ENCODE assay signal across 9 cellular contexts in genomic region chr9:127904888-127905728, GRCh38. TPM values are rescaled to one million over a fixed set of nuclear protein-coding genes. Genes with fewer than 3 reads are reported as not detected.
DNase-seq lines count a peak whose midpoint lies in the region; ATAC-seq, FAIRE-seq and TF ChIP-seq lines count a peak whose summit lies in the region.
"Had no signal": no experiment of that assay in that cellular context is flagged by ENCODE, and none has a peak within 500 bp of the region (broad histone marks: within the 10 kb centered on the region; RNA-seq: fewer than 3 reads in every experiment).

No MANE protein-coding gene starts in this region.

- TF ChIP-seq CTCF in WTC11 (IDR thresholded peaks at IDR 0.05), result no peak

- no peak overlapping the region for H3K4me3 ChIP-seq in trophoblast cell (ENCODE audit: low read depth, low read length)

- H3K27me3 ChIP-seq in trophoblast cell (ENCODE audit: insufficient read depth, low read length), result no peaks in the 10 kb centered on the region

- no peaks in the 10 kb centered on the region for H3K36me3 Mint-ChIP-seq in WTC11

- no CpG with 5 or more reads among the region's 7 CpGs for WGBS in trophoblast cell (ENCODE audit: extremely low coverage, insufficient coverage, insufficient read length)

- no peaks in the 10 kb centered on the region for H3K36me3 ChIP-seq in trophoblast cell (ENCODE audit: control insufficient read depth in 1 of 2, insufficient read depth in 2 of 2, low read length in 2 of 2)

- POLR2A ChIA-PET in WTC11 (lab: Charles Lee), result interaction anchor here (0.5 kb wide), 1 partner anchor 208 kb away, joined by 3 read pairs; no protein-coding TSS in a partner anchor

- peaks cover 9 to 13% of the 10 kb centered on the region in 2 experiments for H3K4me1 ChIP-seq in trophoblast cell (ENCODE audit: control insufficient read depth in 1 of 2, insufficient read depth in 2 of 2, low read length in 2 of 2)

- TF ChIP-seq POLR2A in GM12892 (IDR thresholded peaks at IDR 0.05; ENCODE audit: low read depth, low read length), result peak; percentile 23; the same call in 1 of the 2 replicates

- peaks cover 31% of the 10 kb centered on the region for H3K4me1 Mint-ChIP-seq in WTC11

- H2BK5ac ChIP-seq in trophoblast cell (ENCODE audit: low read depth, low read length, poor library complexity), result no peak overlapping the region

- H2AFZ ChIP-seq in trophoblast cell (ENCODE audit: insufficient read depth, low read length, poor library complexity), result peak overlapping the region; percentile 35

- peak; percentile 71 for FAIRE-seq in GM12892 (lab: Jason Lieb, UNC)
- FAIRE-seq: bronchial epithelial cell had no signal

- no peak overlapping the region for H3K27ac ChIP-seq in trophoblast cell (ENCODE audit: low read depth, low read length)

- DNase-seq in GM12892 (ENCODE audit: insufficient read length), result no peak
- DNase-seq in WTC11 (ENCODE audit: low spot score), result no peak
- DNase-seq in ecto neural progenitor cell (ENCODE audit: low spot score), result peak; percentile 44
- DNase-seq in trophoblast cell, result no peak
- no peak for DNase-seq in islet precursor cell
- DNase-seq in occipital lobe (lab: John Stamatoyannopoulos, UW), result no peak
- DNase-seq in NCI-H2081 (lab: John Stamatoyannopoulos, UW), result no peak

- no peaks in the 10 kb centered on the region for H3K9me3 ChIP-seq in trophoblast cell (ENCODE audit: insufficient read depth, low read depth, low read length)

- peaks cover 2% of the 10 kb centered on the region for H3K79me1 ChIP-seq in trophoblast cell (ENCODE audit: low read length)

- H3K18ac ChIP-seq in trophoblast cell (ENCODE audit: low read length), result no peak overlapping the region

- no peak overlapping the region for H3K4me3 Mint-ChIP-seq in WTC11

- H4K91ac ChIP-seq in trophoblast cell (ENCODE audit: low read depth, low read length), result no peak overlapping the region

- H2BK12ac ChIP-seq in trophoblast cell (ENCODE audit: low read length), result no peak overlapping the region

- H3K9me3 Mint-ChIP-seq in WTC11, result no peaks in the 10 kb centered on the region

- H3K4ac ChIP-seq in trophoblast cell (ENCODE audit: low read depth, low read length), result no peak overlapping the region

- H3K27me3 Mint-ChIP-seq in WTC11 (ENCODE audit: low read depth), result no peaks in the 10 kb centered on the region; the same call in 1 of the 2 replicates

- H3K9ac ChIP-seq in trophoblast cell (ENCODE audit: low read length), result no peak overlapping the region

- no peak overlapping the region for H3K14ac ChIP-seq in trophoblast cell (ENCODE audit: low read length)

- H3K27ac Mint-ChIP-seq in WTC11, result peak overlapping the region; percentile 80

- no peak overlapping the region for H3K4me2 ChIP-seq in trophoblast cell (ENCODE audit: low read length)

- no peak for ATAC-seq in WTC11
- ATAC-seq in GM19351 (IDR thresholded peaks at IDR 0.05; ENCODE audit: unreplicated experiment), result no peak

- no peak overlapping the region for H2BK120ac ChIP-seq in trophoblast cell (ENCODE audit: insufficient read depth, low read length, poor library complexity)

- no peak overlapping the region for H2AK5ac ChIP-seq in trophoblast cell (ENCODE audit: low read length)

- CTCF ChIA-PET in WTC11 (lab: Charles Lee), result interaction anchor here (0.7 to 1.7 kb wide), 7 partner anchors 13 to 213 kb away, joined by 3 to 7 read pairs (median 4); partner anchors contain the start of gene TOR2A

- H3K23ac ChIP-seq in trophoblast cell (ENCODE audit: low read length), result no peak overlapping the region

- no peak overlapping the region for H4K12ac ChIP-seq in trophoblast cell (ENCODE audit: low read depth, low read length)

- no peaks in the 10 kb centered on the region for H3K79me2 ChIP-seq in trophoblast cell (ENCODE audit: control insufficient read depth, insufficient read depth, low read length, poor library complexity)

- no peak overlapping the region for H4K8ac ChIP-seq in trophoblast cell (ENCODE audit: low read depth, low read length)

TF ChIP-seq in WTC11, 78 proteins besides CTCF, POLR2A, EP300 and RAD21:
- no peak for TF ChIP-seq GRHL2 (CRISPR knock-in tag; IDR thresholded peaks at IDR 0.05; ENCODE audit: insufficient replicate concordance, severe bottlenecking)

RNA-seq across cellular contexts. Expression of gene ST6GALNAC6, which starts 5.7 kb away (rescaled TPM):
- polyA plus RNA-seq in GM12892 (2012; ENCODE audit: missing spikeins), result 25.3 TPM
- total RNA-seq in WTC11 (2021) (45.1 to 47.5 TPM (median 45.3 TPM) in 3 replicates), occipital lobe (31.8 TPM)
- 9.1 and 10.5 TPM in 2 replicates for polyA plus RNA-seq in trophoblast cell (2013)

RNA-seq across cellular contexts. Expression of gene ST6GALNAC4, which starts 11.7 kb away (rescaled TPM):
- polyA plus RNA-seq in GM12892 (2012; ENCODE audit: missing spikeins), result 17.0 TPM
- total RNA-seq in WTC11 (2021), result 25.1 to 25.7 TPM (median 25.4 TPM) in 3 replicates
- polyA plus RNA-seq in trophoblast cell (2013), result 5.3 and 5.4 TPM in 2 replicates
- 10.5 TPM for total RNA-seq in occipital lobe

RNA-seq across cellular contexts. Expression of gene PIP5KL1, which starts 25.5 kb away (rescaled TPM):
- polyA plus RNA-seq in GM12892 (2012; ENCODE audit: missing spikeins), result 0.36 TPM
- total RNA-seq in WTC11 (2021), result 15.8 to 20.2 TPM (median 16.8 TPM) in 3 replicates
- 2.9 and 3.3 TPM in 2 replicates for polyA plus RNA-seq in trophoblast cell (2013)
- total RNA-seq in occipital lobe, result 1.4 TPM

RNA-seq across cellular contexts. Expression of gene AK1, which starts 27.6 kb away (rescaled TPM):
- polyA plus RNA-seq in GM12892 (2012; ENCODE audit: missing spikeins), result 10.7 TPM
- total RNA-seq in WTC11 (2021), result 27.5 to 34.9 TPM (median 34.4 TPM) in 3 replicates
- polyA plus RNA-seq in trophoblast cell (2013), result 33.2 and 34.2 TPM in 2 replicates
- total RNA-seq in occipital lobe, result 28.4 TPM

RNA-seq across cellular contexts. Expression of gene DPM2, which starts 32.5 kb away (rescaled TPM):
- 26.4 TPM for polyA plus RNA-seq in GM12892 (2012; ENCODE audit: missing spikeins)
- total RNA-seq in WTC11 (2021) (53.3 to 58.2 TPM (median 56.1 TPM) in 3 replicates), occipital lobe (11.4 TPM)
- 27.7 and 31.0 TPM in 2 replicates for polyA plus RNA-seq in trophoblast cell (2013)
